Comparison of ENCODE assay signal across 18 cellular contexts in genomic region chr10:17161788-17162187, GRCh38.
"Had no signal": no experiment of that assay in that cellular context is flagged by ENCODE, and none has a peak within 500 bp of the region (broad histone marks: within the 10 kb centered on the region; RNA-seq: fewer than 3 reads in every experiment).

No MANE protein-coding gene starts in this region.

- DNase-seq: activated B cell treated with CpG ODN at 0.5 μM for 24 hours; activated CD4-positive, alpha-beta T cell treated with anti-CD3 and anti-CD28 coated beads for 36 hours; activated CD4-positive, alpha-beta T cell treated with anti-CD3 and anti-CD28 coated beads, Interleukin-2, amount 50 U/mL, for 4 hours; activated CD8-positive, alpha-beta memory T cell treated with anti-CD3 and anti-CD28 coated beads for 24 hours; activated CD8-positive, alpha-beta memory T cell treated with anti-CD3 and anti-CD28 coated beads, Interleukin-2, amount 50 U/mL, for 4 hours; activated naive CD4-positive, alpha-beta T cell; activated T-cell treated with anti-CD3 and anti-CD28 coated beads, Interleukin-2, amount 50 U/mL, for 4 hours; adrenal gland; cerebellar nuclear complex; cortex of kidney; heart left ventricle; left ventricle myocardium superior; mammary epithelial cell; midbrain; natural killer cell; stimulated activated CD4-positive, alpha-beta T cell treated with anti-CD3 and anti-CD28 coated beads, Interleukin-1b, Interleukin-23, amount 100 ng/mL, for 48 hours; substantia nigra had no signal

- FAIRE-seq: astrocyte had no signal

- ATAC-seq: activated CD4-positive, alpha-beta T cell treated with anti-CD3 and anti-CD28 coated beads for 36 hours; activated T-cell treated with anti-CD3 and anti-CD28 coated beads, Interleukin-2, amount 50 U/mL, for 4 hours; heart left ventricle; left ventricle myocardium superior; natural killer cell had no signal
